8 cellular contexts compared by ENCODE assay signal in the genomic region with DNA sequence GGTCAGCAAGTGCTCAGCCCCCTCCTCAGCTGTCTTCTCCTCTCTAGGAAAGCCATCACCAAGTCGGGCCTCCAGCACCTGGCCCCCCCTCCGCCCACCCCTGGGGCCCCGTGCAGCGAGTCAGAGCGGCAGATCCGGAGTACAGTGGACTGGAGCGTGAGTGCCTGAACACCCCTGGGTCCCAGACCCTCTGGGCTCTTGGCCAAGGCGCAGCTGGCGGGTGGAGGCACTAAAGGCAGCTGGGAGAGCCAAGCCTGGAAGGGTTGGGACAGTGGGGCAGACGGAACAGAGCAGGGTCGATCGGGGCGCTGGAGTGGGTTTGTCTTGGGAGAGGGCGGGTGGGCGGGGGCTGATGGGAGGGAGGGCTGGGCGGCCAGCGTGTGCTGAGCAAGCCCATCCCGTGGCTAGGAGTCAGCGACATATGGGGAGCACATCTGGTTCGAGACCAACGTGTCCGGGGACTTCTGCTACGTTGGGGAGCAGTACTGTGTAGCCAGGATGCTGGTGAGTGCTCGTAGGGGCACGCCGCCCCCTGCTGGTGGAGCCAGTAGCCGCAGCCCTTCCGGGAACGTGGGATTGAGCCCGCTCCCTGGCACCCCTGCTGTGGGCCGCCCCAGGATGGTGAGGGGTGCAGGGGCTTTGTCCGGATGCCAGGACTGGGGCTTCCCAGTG. TPM values are rescaled to one million over a fixed set of nuclear protein-coding genes. Genes with fewer than 3 reads are reported as not detected.
DNase-seq lines count a peak whose midpoint lies in the region; ATAC-seq and TF ChIP-seq lines count a peak whose summit lies in the region.

No MANE protein-coding gene starts in this region.

- H3K9me3 ChIP-seq in neutrophil (no peaks in the 10 kb centered on the region), upper lobe of right lung (no peaks in the 10 kb centered on the region)

- no peak overlapping the region for H3K4me3 ChIP-seq in neutrophil (ENCODE audit: low read depth in 1 of 2, low read length in 1 of 2)
- no peak overlapping the region for H3K4me3 ChIP-seq in upper lobe of right lung

- H3K27me3 ChIP-seq in neutrophil (no peaks in the 10 kb centered on the region), upper lobe of right lung (no peaks in the 10 kb centered on the region)

- H3K36me3 ChIP-seq in neutrophil (peaks cover 78% of the 10 kb centered on the region), upper lobe of right lung (peaks cover 26% of the 10 kb centered on the region)

- H3K27ac ChIP-seq in neutrophil, result peak overlapping the region; percentile 88
- no peak overlapping the region for H3K27ac ChIP-seq in upper lobe of right lung

- H3K4me1 ChIP-seq in neutrophil (ENCODE audit: control insufficient read depth in 1 of 2, insufficient read depth in 1 of 2, low read depth in 1 of 2, low read length in 1 of 2) (peaks cover 31 to 39% of the 10 kb centered on the region in 2 experiments), upper lobe of right lung (peaks cover 22% of the 10 kb centered on the region)

- intact Hi-C loops in upper lobe of right lung (cut with DNase I), result no loop called here

- TF ChIP-seq CTCF in neutrophil (IDR thresholded peaks at IDR 0.05), result peak; percentile 83
- TF ChIP-seq CTCF in upper lobe of right lung (IDR thresholded peaks at IDR 0.05), result peak; percentile 91

- ATAC-seq in GM21737 (IDR thresholded peaks at IDR 0.05; ENCODE audit: unreplicated experiment) (peak; percentile 57), esophagus mucosa (peak; percentile 27), upper lobe of right lung (peak; percentile 72)

- peak; percentile 84 for DNase-seq in D341Med (ENCODE audit: low spot score)
- peak; percentile 46 for DNase-seq in NCI-H1694 treated with DMSO at 0.1 percent for 48 hours (lab: John Stamatoyannopoulos, UW)
- peak; percentile 92 for DNase-seq in activated CD8-positive, alpha-beta memory T cell treated with anti-CD3 and anti-CD28 coated beads, Interleukin-2, amount 50 U/mL, for 48 hours
- peak; percentile 84 for DNase-seq in upper lobe of right lung
- DNase-seq in NCI-H2029 (lab: John Stamatoyannopoulos, UW), result no peak

RNA-seq across cellular contexts. Expression of a gene that starts 14.1 kb away (rescaled TPM):
- total RNA-seq in esophagus mucosa (40.9 TPM), upper lobe of right lung (24.7 TPM)

RNA-seq across cellular contexts. Expression of a gene that starts 20.1 kb away (rescaled TPM):
- total RNA-seq in esophagus mucosa (31.4 TPM), upper lobe of right lung (50.4 TPM)

RNA-seq across cellular contexts. Expression of a gene that starts 24.2 kb away (rescaled TPM):
- 0.12 TPM for total RNA-seq in esophagus mucosa
- total RNA-seq in upper lobe of right lung, result 0.35 TPM
